Comparison of ENCODE assay signal across 7 cellular contexts in the genomic region with DNA sequence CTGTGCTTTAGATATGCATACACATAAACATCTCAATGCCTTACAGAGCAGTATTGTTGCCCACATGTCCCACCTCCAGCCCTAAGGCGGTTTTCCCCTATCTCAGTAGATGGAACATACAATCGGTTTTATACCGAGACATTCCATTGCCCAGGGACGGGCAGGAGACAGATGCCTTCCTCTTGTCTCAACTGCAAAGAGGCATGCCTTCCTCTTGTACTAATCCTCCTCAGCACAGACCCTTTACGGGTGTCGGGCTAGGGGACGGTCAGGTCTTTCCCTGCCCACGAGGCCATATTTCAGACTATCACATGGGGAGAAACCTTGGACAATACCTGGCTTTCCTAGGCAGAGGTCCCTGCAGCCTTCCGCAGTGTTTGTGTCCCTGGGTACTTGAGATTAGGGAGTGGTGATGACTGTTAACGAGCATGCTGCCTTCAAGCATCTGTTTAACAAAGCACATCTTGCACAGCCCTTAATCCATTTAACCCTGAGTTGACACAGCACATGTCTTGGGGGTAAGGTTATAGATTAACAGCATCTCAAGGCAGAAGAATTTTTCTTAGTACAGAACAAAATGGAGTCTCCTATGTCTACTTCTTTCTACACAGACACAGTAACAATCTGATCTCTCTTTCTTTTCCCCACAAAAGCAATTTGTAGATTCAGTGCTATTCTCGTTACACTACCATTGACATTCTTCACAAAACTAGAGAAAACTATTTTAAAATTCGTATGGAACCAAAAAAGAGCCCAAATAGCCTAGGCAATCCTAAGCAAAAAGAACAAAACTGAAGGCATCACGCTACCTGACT. TPM values are rescaled to one million over a fixed set of nuclear protein-coding genes. Genes with fewer than 3 reads are reported as not detected.
DNase-seq lines count a peak whose midpoint lies in the region; ATAC-seq, FAIRE-seq and TF ChIP-seq lines count a peak whose summit lies in the region.
"Not testable (repeated sequence)": the region's sequence is repeated elsewhere in the genome, so short reads cannot be mapped to it uniquely, and the experiment has no call there.

No MANE protein-coding gene starts in this region.

- H3K4ac ChIP-seq in H9 (ENCODE audit: low read depth, low read length); mesenchymal stem cell (ENCODE audit: low read depth in 1 of 2, low read length in 2 of 2): not testable (repeated sequence)

- not testable (repeated sequence) for H4K8ac ChIP-seq in H9 (replicated peaks; ENCODE audit: insufficient read length, low read depth, low read length); mesenchymal stem cell (ENCODE audit: low read length)

- H2AK5ac ChIP-seq in H9 (ENCODE audit: insufficient read length, low read length); mesenchymal stem cell (ENCODE audit: low read length, severe bottlenecking): not testable (repeated sequence)

- WGBS in H9 (ENCODE audit: extremely low coverage, insufficient read length, low lambda C conversion rate), result no CpG with 5 or more reads among the region's 13 CpGs
- 74% methylated on average over 7 of the region's 13 CpGs for WGBS in mesenchymal stem cell

- H4K20me1 ChIP-seq in H9 (ENCODE audit: control insufficient read depth, insufficient read depth, insufficient read length); neural progenitor cell (ENCODE audit: low read depth): not testable (repeated sequence)
- H4K20me1 ChIP-seq in astrocyte (ENCODE audit: insufficient read depth, low read length), result peaks cover 40% of the 10 kb centered on the region

- H3K4me2 ChIP-seq in H9 (ENCODE audit: insufficient read depth, insufficient read length, low read length); astrocyte (ENCODE audit: low read length); mesenchymal stem cell (ENCODE audit: low read length, poor library complexity, severe bottlenecking): not testable (repeated sequence)
- H3K4me2 ChIP-seq in neural progenitor cell, result peak overlapping the region; percentile 57

- not testable (repeated sequence) for H2BK20ac ChIP-seq in H9 (ENCODE audit: low read depth, low read length, poor library complexity, severe bottlenecking)

- not testable (repeated sequence) for H3K27me3 ChIP-seq in H9 (ENCODE audit: insufficient read depth, low read length); WERI-Rb-1 (ENCODE audit: insufficient read depth, low read depth, severe bottlenecking); astrocyte (ENCODE audit: insufficient read depth, low read length); mesenchymal stem cell (ENCODE audit: control insufficient read depth in 1 of 2, insufficient read depth in 1 of 2, low read length in 2 of 2); neural progenitor cell

- H4K5ac ChIP-seq in H9 (ENCODE audit: insufficient read length, low read depth, low read length), result not testable (repeated sequence)

- H3K27ac Mint-ChIP-seq in H9 (peak overlapping the region in 2 of 3 experiments; percentile 63 to 76; a peak in 2 of 7 replicates), astrocyte (ENCODE audit: unreplicated experiment) (peak overlapping the region; percentile 34)
- H3K27ac Mint-ChIP-seq in neural progenitor cell, result not testable (repeated sequence)
- peak overlapping the region; percentile 13 for H3K27ac Mint-ChIP-seq in stimulated activated memory B cell treated with anti-CD40 and anti-IgM and Interleukin-4, amounts not matched to agents 10 μg/mL and 1 μg/mL and 100 μg/mL, for 72 hours

- not testable (repeated sequence) for H3K9me3 ChIP-seq in H9 (ENCODE audit: control insufficient read depth, low read depth, low read length); WERI-Rb-1 (ENCODE audit: severe bottlenecking); astrocyte (ENCODE audit: insufficient read depth, low read depth, low read length); mesenchymal stem cell (ENCODE audit: control insufficient read depth, low read length); neural progenitor cell (ENCODE audit: low read depth)

- H3K23me2 ChIP-seq in H9 (ENCODE audit: insufficient read length, low read depth, low read length, poor library complexity, severe bottlenecking), result not testable (repeated sequence)

- not testable (repeated sequence) for H2BK15ac ChIP-seq in H9 (ENCODE audit: low read depth, low read length); mesenchymal stem cell (ENCODE audit: low read depth, poor library complexity, severe bottlenecking)

- H2BK12ac ChIP-seq in H9 (ENCODE audit: insufficient read length, low read depth, low read length); mesenchymal stem cell (ENCODE audit: low read length in 2 of 2): not testable (repeated sequence)

- H2AFZ ChIP-seq in H9 (ENCODE audit: low read length); astrocyte (ENCODE audit: low read depth, low read length); mesenchymal stem cell (ENCODE audit: low read depth, low read length); neural progenitor cell (replicated peaks): not testable (repeated sequence)

- not testable (repeated sequence) for H3K79me2 ChIP-seq in H9 (ENCODE audit: insufficient read depth, low read length)
- H3K79me2 ChIP-seq in astrocyte (ENCODE audit: insufficient read depth, low read length) (peaks cover 87% of the 10 kb centered on the region), neural progenitor cell (ENCODE audit: low read depth) (peaks cover 43% of the 10 kb centered on the region)

- H3K4me1 ChIP-seq in H9 (ENCODE audit: insufficient read depth, low read length); mesenchymal stem cell (ENCODE audit: control insufficient read depth, insufficient read depth, low read depth, low read length); neural progenitor cell: not testable (repeated sequence)
- peaks cover 31% of the 10 kb centered on the region for H3K4me1 ChIP-seq in astrocyte (ENCODE audit: insufficient read depth, low read length)

- not testable (repeated sequence) for H3K27ac ChIP-seq in H9 (ENCODE audit: insufficient read length, low read depth, low read length); astrocyte (ENCODE audit: low read depth, low read length); neural progenitor cell
- peak overlapping the region; percentile 81 for H3K27ac ChIP-seq in WERI-Rb-1
- H3K27ac ChIP-seq in mesenchymal stem cell (ENCODE audit: low read length, poor library complexity, severe bottlenecking), result peak overlapping the region; percentile 43

- not testable (repeated sequence) for H3K79me1 ChIP-seq in H9 (ENCODE audit: insufficient read depth, low read depth, low read length, poor library complexity, severe bottlenecking)
- peaks cover 11% of the 10 kb centered on the region for H3K79me1 ChIP-seq in mesenchymal stem cell (replicated peaks; ENCODE audit: low read length, poor library complexity, severe bottlenecking)

- not testable (repeated sequence) for H3K14ac ChIP-seq in H9 (ENCODE audit: insufficient read depth, low read length); mesenchymal stem cell (ENCODE audit: low read length in 2 of 2)

- not testable (repeated sequence) for H3K23ac ChIP-seq in H9 (ENCODE audit: insufficient read length, low read depth, low read length); mesenchymal stem cell (ENCODE audit: low read length in 2 of 2)

- H3K4me3 Mint-ChIP-seq in H9; astrocyte (ENCODE audit: unreplicated experiment); neural progenitor cell; stimulated activated memory B cell treated with anti-CD40 and anti-IgM and Interleukin-4, amounts not matched to agents 10 μg/mL and 1 μg/mL and 100 μg/mL, for 72 hours: not testable (repeated sequence)

- ATAC-seq in stimulated activated memory B cell treated with anti-CD40 and anti-IgM and Interleukin-4, amounts not matched to agents 10 μg/mL and 1 μg/mL and 100 μg/mL, for 72 hours, result not testable (repeated sequence)

- not testable (repeated sequence) for H3F3A ChIP-seq in neural progenitor cell (ENCODE audit: low read depth)

- not testable (repeated sequence) for H3T11ph ChIP-seq in H9 (ENCODE audit: low read length)

- H3K9ac ChIP-seq in H9 (ENCODE audit: extremely low read depth, insufficient read length, low read length); astrocyte (ENCODE audit: low read length); mesenchymal stem cell (ENCODE audit: low read length); neural progenitor cell: not testable (repeated sequence)

- H3K27me3 Mint-ChIP-seq in H9 (ENCODE audit: low read depth); astrocyte (ENCODE audit: low read depth, unreplicated experiment); neural progenitor cell (ENCODE audit: insufficient read depth, low read depth); stimulated activated memory B cell treated with anti-CD40 and anti-IgM and Interleukin-4, amounts not matched to agents 10 μg/mL and 1 μg/mL and 100 μg/mL, for 72 hours: not testable (repeated sequence)

- H3K9me3 Mint-ChIP-seq in H9; astrocyte (ENCODE audit: unreplicated experiment); neural progenitor cell; stimulated activated memory B cell treated with anti-CD40 and anti-IgM and Interleukin-4, amounts not matched to agents 10 μg/mL and 1 μg/mL and 100 μg/mL, for 72 hours: not testable (repeated sequence)

- H3K36me3 Mint-ChIP-seq in H9 (ENCODE audit: insufficient read depth in 1 of 3, low read depth in 3 of 3); astrocyte (ENCODE audit: low read depth, unreplicated experiment); neural progenitor cell; stimulated activated memory B cell treated with anti-CD40 and anti-IgM and Interleukin-4, amounts not matched to agents 10 μg/mL and 1 μg/mL and 100 μg/mL, for 72 hours: not testable (repeated sequence)

- not testable (repeated sequence) for H4K91ac ChIP-seq in H9 (ENCODE audit: insufficient read length, low read depth, low read length); mesenchymal stem cell (ENCODE audit: low read length)

- H3K56ac ChIP-seq in H9 (ENCODE audit: insufficient read length, low read depth, low read length), result not testable (repeated sequence)

- FAIRE-seq in astrocyte (lab: Jason Lieb, UNC), result not testable (repeated sequence)

- not testable (repeated sequence) for H3K18ac ChIP-seq in H9 (ENCODE audit: insufficient read length, low read depth, low read length); mesenchymal stem cell (ENCODE audit: low read depth in 1 of 2, low read length in 2 of 2)

- H3K36me3 ChIP-seq in WERI-Rb-1; astrocyte (ENCODE audit: insufficient read depth, low read length); mesenchymal stem cell (ENCODE audit: control insufficient read depth in 1 of 2, insufficient read depth in 2 of 2, low read depth in 1 of 2, low read length in 2 of 2); neural progenitor cell: not testable (repeated sequence)

- not testable (repeated sequence) for DNase-seq in H9; astrocyte (ENCODE audit: low read depth); mesenchymal stem cell; neural progenitor cell (ENCODE audit: low spot score)
- DNase-seq in NCI-H524 (lab: John Stamatoyannopoulos, UW), result peak; percentile 83 to 86
- DNase-seq in WERI-Rb-1, result peak; percentile 50

- peak overlapping the region; percentile 36 for H3K4me3 ChIP-seq in WERI-Rb-1 (ENCODE audit: low read depth, low read length)
- not testable (repeated sequence) for H3K4me3 ChIP-seq in astrocyte (ENCODE audit: insufficient read depth, low read depth, low read length); mesenchymal stem cell (ENCODE audit: insufficient read depth in 1 of 2, low read depth in 1 of 2, low read length in 2 of 2); neural progenitor cell

- not testable (repeated sequence) for TF ChIP-seq CTCF in H9 (conservative IDR thresholded peaks at IDR 0.05); WERI-Rb-1 (IDR thresholded peaks at IDR 0.05; ENCODE audit: low read depth, low read length); astrocyte (IDR thresholded peaks at IDR 0.05; ENCODE audit: insufficient read depth, low read depth, low read length); neural progenitor cell (IDR thresholded peaks at IDR 0.05)

- H2BK5ac ChIP-seq in H9 (ENCODE audit: insufficient read length, low read length); mesenchymal stem cell (ENCODE audit: low read depth, low read length, poor library complexity, severe bottlenecking): not testable (repeated sequence)

- not testable (repeated sequence) for H2BK120ac ChIP-seq in H9 (ENCODE audit: low read depth, low read length, poor library complexity, severe bottlenecking); mesenchymal stem cell (ENCODE audit: low read depth, low read length)

- H3K4me1 Mint-ChIP-seq in H9 (peaks cover 34 to 44% of the 10 kb centered on the region in 2 experiments), astrocyte (ENCODE audit: low read depth, unreplicated experiment) (peaks cover 41% of the 10 kb centered on the region)
- H3K4me1 Mint-ChIP-seq in neural progenitor cell, result not testable (repeated sequence)
- H3K4me1 Mint-ChIP-seq in stimulated activated memory B cell treated with anti-CD40 and anti-IgM and Interleukin-4, amounts not matched to agents 10 μg/mL and 1 μg/mL and 100 μg/mL, for 72 hours, result peaks cover 51% of the 10 kb centered on the region

RNA-seq across cellular contexts. Expression of gene TBC1D23, which starts 12.2 kb away (rescaled TPM):
- 34.7 and 37.1 TPM in 2 replicates for total RNA-seq in H9 (2021)
- 62.2 and 67.2 TPM in 2 replicates for total RNA-seq in astrocyte
- 28.3 TPM for polyA plus RNA-seq in mesenchymal stem cell (2013, experiment 1 of 2)
- polyA plus RNA-seq in mesenchymal stem cell (2013, experiment 2 of 2), result 30.1 TPM
- 32.1 and 50.1 TPM in 2 replicates for total RNA-seq in neural progenitor cell (ENCODE audit: low replicate concordance)
